ENCODE assay signal across 19 cellular contexts in genomic region chr12:131547560-131547959, GRCh38.
DNase-seq lines count a peak whose midpoint lies in the region; ATAC-seq lines count a peak whose summit lies in the region.
"Had no signal": no experiment of that assay in that cellular context is flagged by ENCODE, and none has a peak within 500 bp of the region (broad histone marks: within the 10 kb centered on the region; RNA-seq: fewer than 3 reads in every experiment).

No MANE protein-coding gene starts in this region.

- H4K91ac ChIP-seq in neuronal stem cell (ENCODE audit: low read depth, low read length, poor library complexity), result no peak overlapping the region

- no peak overlapping the region for H2BK15ac ChIP-seq in neuronal stem cell (ENCODE audit: low read length)

- peak overlapping the region; percentile 58 for H3K27ac ChIP-seq in neuronal stem cell (replicated peaks; ENCODE audit: low read length)
- H3K27ac ChIP-seq: C4-2B, HL-60 had no signal

- H3K9ac ChIP-seq in neuronal stem cell (ENCODE audit: low read depth, low read length, poor library complexity), result no peak overlapping the region

- H3K4me1 Mint-ChIP-seq in activated CD8-positive, alpha-beta T cell treated with anti-CD3 and anti-CD28 coated beads, Interleukin-2, amount 10 ng/mL, durations not matched to agents 7 days and 5 days (ENCODE audit: low read depth), result no peaks in the 10 kb centered on the region

- POLR2A ChIA-PET in activated CD8-positive, alpha-beta T cell treated with anti-CD3 and anti-CD28 coated beads, Interleukin-2, amount 10 ng/mL, durations not matched to agents 7 days and 5 days (lab: Charles Lee), result no interaction called here

- no peak overlapping the region for H4K8ac ChIP-seq in neuronal stem cell (ENCODE audit: low read depth, low read length)

- CTCF ChIA-PET in activated CD8-positive, alpha-beta T cell treated with anti-CD3 and anti-CD28 coated beads, Interleukin-2, amount 10 ng/mL, durations not matched to agents 7 days and 5 days (lab: Charles Lee), result no interaction called here

- WGBS in neuronal stem cell (ENCODE audit: extremely low coverage in 2 of 2, insufficient read length in 2 of 2, insufficient replicate concordance in 1 of 2), 2 donors, result no CpG with 5 or more reads among the region's 6 CpGs

- no peak overlapping the region for H2BK120ac ChIP-seq in neuronal stem cell (ENCODE audit: low read depth, low read length)

- no peak overlapping the region for H3K14ac ChIP-seq in neuronal stem cell (ENCODE audit: low read length)

- H3K4me2 ChIP-seq in neuronal stem cell (ENCODE audit: insufficient read depth, low read length, poor library complexity, severe bottlenecking), result no peak overlapping the region

- no peaks in the 10 kb centered on the region for H3K27me3 Mint-ChIP-seq in activated CD8-positive, alpha-beta T cell treated with anti-CD3 and anti-CD28 coated beads, Interleukin-2, amount 10 ng/mL, durations not matched to agents 7 days and 5 days (ENCODE audit: low read depth)
- H3K27me3 Mint-ChIP-seq: CD4-positive, alpha-beta T cell had no signal

- no peak overlapping the region for H2AK5ac ChIP-seq in neuronal stem cell (ENCODE audit: low read depth, low read length)

- H3K9me3 ChIP-seq in neuronal stem cell (replicated peaks in 1 of 2; ENCODE audit: control insufficient read depth in 2 of 2, insufficient read depth in 1 of 2, low read depth in 1 of 2, low read length in 2 of 2), result peaks cover 5 to 21% of the 10 kb centered on the region in 2 donors
- H3K9me3 ChIP-seq: Caco-2 had no signal

- no peak for ATAC-seq in activated CD8-positive, alpha-beta T cell treated with anti-CD3 and anti-CD28 coated beads, Interleukin-2, amount 10 ng/mL, durations not matched to agents 7 days and 5 days
- ATAC-seq: K562 had no signal

- no peak overlapping the region for H3K4me3 Mint-ChIP-seq in activated CD8-positive, alpha-beta T cell treated with anti-CD3 and anti-CD28 coated beads, Interleukin-2, amount 10 ng/mL, durations not matched to agents 7 days and 5 days
- H3K4me3 Mint-ChIP-seq: CD4-positive, alpha-beta T cell had no signal

- no peaks in the 10 kb centered on the region for H3K9me3 Mint-ChIP-seq in activated CD8-positive, alpha-beta T cell treated with anti-CD3 and anti-CD28 coated beads, Interleukin-2, amount 10 ng/mL, durations not matched to agents 7 days and 5 days (ENCODE audit: insufficient read depth)
- H3K9me3 Mint-ChIP-seq: CD4-positive, alpha-beta T cell had no signal

- H3K18ac ChIP-seq in neuronal stem cell (ENCODE audit: low read length), result peak overlapping the region; percentile 5

- no peak overlapping the region for H3K23ac ChIP-seq in neuronal stem cell (ENCODE audit: low read depth, low read length, poor library complexity)

- peaks cover 7 to 15% of the 10 kb centered on the region in 2 donors for H3K4me1 ChIP-seq in neuronal stem cell (ENCODE audit: control insufficient read depth in 2 of 2, insufficient read depth in 1 of 2, low read depth in 1 of 2, low read length in 2 of 2)
- H3K4me1 ChIP-seq: Caco-2 had no signal

- peak overlapping the region in 1 of 2 donors; percentile 4 for H3K4me3 ChIP-seq in neuronal stem cell (ENCODE audit: low read length in 2 of 2)
- H3K4me3 ChIP-seq: K562 had no signal

- H3K4ac ChIP-seq in neuronal stem cell (ENCODE audit: low read length), result no peak overlapping the region

- no peaks in the 10 kb centered on the region for H3K36me3 Mint-ChIP-seq in activated CD8-positive, alpha-beta T cell treated with anti-CD3 and anti-CD28 coated beads, Interleukin-2, amount 10 ng/mL, durations not matched to agents 7 days and 5 days (ENCODE audit: low read depth)

- H3K79me1 ChIP-seq in neuronal stem cell (ENCODE audit: low read depth, low read length), result peaks cover 4% of the 10 kb centered on the region

- H2BK5ac ChIP-seq in neuronal stem cell (ENCODE audit: low read length), result no peak overlapping the region

- H3K27me3 ChIP-seq in neuronal stem cell (ENCODE audit: control insufficient read depth in 3 of 3, insufficient read depth in 3 of 3, low read depth in 1 of 3, low read length in 3 of 3), result no peaks in the 10 kb centered on the region

- H2AFZ ChIP-seq in neuronal stem cell (ENCODE audit: low read length), result peak overlapping the region; percentile 38

- no peak overlapping the region for H3K27ac Mint-ChIP-seq in activated CD8-positive, alpha-beta T cell treated with anti-CD3 and anti-CD28 coated beads, Interleukin-2, amount 10 ng/mL, durations not matched to agents 7 days and 5 days
- H3K27ac Mint-ChIP-seq: CD4-positive, alpha-beta T cell had no signal

- peak; percentile 8 for DNase-seq in astrocyte of the hippocampus (ENCODE audit: low read depth, low spot score)
- DNase-seq in medulla oblongata (ENCODE audit: extremely low spot score), result peak; percentile 9
- no peak for DNase-seq in neuronal stem cell (ENCODE audit: low spot score)
- DNase-seq in NOMO-1 treated with DMSO at 0.1 percent for 48 hours (lab: John Stamatoyannopoulos, UW; ENCODE audit: unreplicated experiment), result no peak
- no peak for DNase-seq in activated CD8-positive, alpha-beta T cell treated with anti-CD3 and anti-CD28 coated beads, Interleukin-2, amount 10 ng/mL, durations not matched to agents 7 days and 5 days
- no peak for DNase-seq in AG08395 (ENCODE audit: low spot score)
- DNase-seq in mesenteric fat pad (ENCODE audit: low spot score), result no peak
- DNase-seq: ACHN; AML-193; Caco-2; CD4-positive, alpha-beta T cell; DMS153; DMS79; GF-D8; HCEC 1CT; IMR-90 had no signal

- H2BK12ac ChIP-seq in neuronal stem cell (ENCODE audit: low read length), result no peak overlapping the region

- H3K36me3 ChIP-seq in neuronal stem cell (replicated peaks in 1 of 2; ENCODE audit: control insufficient read depth in 2 of 2, insufficient read depth in 2 of 2, low read length in 2 of 2), result no peaks in the 10 kb centered on the region

Comparison
In these comparisons a context has a peak if more than half of its experiments do, and no peak if none do; other contexts are left out.
1. DNase-seq: peak in astrocyte of the hippocampus (single experiment) and medulla oblongata (single experiment); none in neuronal stem cell (single experiment), NOMO-1 treated with DMSO at 0.1 percent for 48 hours (single experiment), activated CD8-positive, alpha-beta T cell treated with anti-CD3 and anti-CD28 coated beads, Interleukin-2, amount 10 ng/mL, durations not matched to agents 7 days and 5 days (single experiment), AG08395 (single experiment) and mesenteric fat pad (single experiment).